8 cellular contexts compared by ENCODE assay signal in genomic region chr10:96719850-96720421, GRCh38. TPM values are rescaled to one million over a fixed set of nuclear protein-coding genes. Genes with fewer than 3 reads are reported as not detected.
DNase-seq lines count a peak whose midpoint lies in the region; ATAC-seq, FAIRE-seq and TF ChIP-seq lines count a peak whose summit lies in the region.

No MANE protein-coding gene starts in this region.

- no peak overlapping the region for H3K56ac ChIP-seq in H1 (replicated peaks; ENCODE audit: insufficient read length, low read depth, low read length)

- no TSS peak for BruUV-seq in Calu3 (replicated peaks; lab: Mats Ljungman, UMichigan)

- H3K36me3 ChIP-seq in KOPT-K1 (ENCODE audit: insufficient read depth, low read length) (no peaks in the 10 kb centered on the region), H1 (ENCODE audit: control insufficient read depth in 2 of 4, insufficient read depth in 4 of 4, low read length in 3 of 4) (no peaks in the 10 kb centered on the region)

- H3K14ac ChIP-seq in H1 (ENCODE audit: insufficient read length), result no peak overlapping the region

- H3K79me1 ChIP-seq in H1 (ENCODE audit: low read depth, low read length), result no peaks in the 10 kb centered on the region

- H3K4me2 ChIP-seq in H1 (ENCODE audit: insufficient read depth in 1 of 2, low read depth in 2 of 2, low read length in 2 of 2), result peak overlapping the region; percentile 75 to 94

- no peak overlapping the region for H2AK5ac ChIP-seq in H1 (ENCODE audit: low read depth, low read length)

- peak overlapping the region; percentile 94 for H2AFZ ChIP-seq in H1 (ENCODE audit: low read length)

- no peak for TF ChIP-seq EP300 in H1 (IDR thresholded peaks at IDR 0.05; ENCODE audit: borderline replicate concordance in 1 of 2, low read depth in 2 of 2, low read length in 2 of 2)

- DNase-seq in Calu3, result peak; percentile 86
- DNase-seq in activated CD4-positive, alpha-beta T cell treated with anti-CD3 and anti-CD28 coated beads, Interleukin-2, amount 50 U/mL, for 1 hour, result peak; percentile 29
- peak; percentile 27 to 83 for DNase-seq in H1 (ENCODE audit: low read depth in 1 of 2, low spot score in 2 of 2)
- DNase-seq in myocyte (ENCODE audit: low read depth), result peak; percentile 6
- peak; percentile 28 to 53 for DNase-seq in stimulated activated CD8-positive, alpha-beta memory T cell treated with anti-CD3 and anti-CD28 coated beads, Interleukin-7, amount 100 ng/mL, for 48 hours (ENCODE audit: extremely low read depth in 1 of 2, low read depth in 1 of 2)
- no peak for DNase-seq in AG08395 (ENCODE audit: low spot score)

- peak overlapping the region; percentile 83 for H3K4me3 Mint-ChIP-seq in Calu3 (ENCODE audit: low read depth, unreplicated experiment)

- ATAC-seq in GM21529 (IDR thresholded peaks at IDR 0.05; ENCODE audit: unreplicated experiment), result peak; percentile 53

- peak overlapping the region; percentile 61 for H3K4ac ChIP-seq in H1 (replicated peaks; ENCODE audit: insufficient read length, low read depth, low read length)

- peak overlapping the region; percentile 95 for H2BK15ac ChIP-seq in H1 (ENCODE audit: low read length)

- peaks cover 0 to 8% (median 2%) of the 10 kb centered on the region in 4 experiments; a peak in 3 of 7 replicates for H3K27me3 ChIP-seq in H1 (replicated peaks in 1 of 4; ENCODE audit: control insufficient read depth in 3 of 4, extremely low read depth in 1 of 4, insufficient read depth in 3 of 4, low read length in 3 of 4)

- TF ChIP-seq RAD21 in H1 (IDR thresholded peaks at IDR 0.05 in 1 of 2, conservative IDR thresholded peaks at IDR 0.05 in 1 of 2; ENCODE audit: low read depth in 2 of 2, low read length in 2 of 2), result peak; percentile 50 to 55

- H3K18ac ChIP-seq in H1 (ENCODE audit: extremely low read depth, low read length), result peak overlapping the region; percentile 60

- CTCF ChIA-PET in Calu3 (lab: Charles Lee), result no interaction called here
- CTCF ChIA-PET in H1 (lab: Charles Lee; ENCODE audit: partially characterized antibody), result interaction anchor here (1.1 to 2.4 kb wide), 3 partner anchors 80 to 463 kb away, joined by 3 to 7 read pairs (median 3); no protein-coding TSS in a partner anchor

- FAIRE-seq in H1 (lab: Jason Lieb, UNC), result no peak

- POLR2A ChIA-PET in H1 (lab: Charles Lee; ENCODE audit: partially characterized antibody), result no interaction called here

- H3K4me1 Mint-ChIP-seq in Calu3 (ENCODE audit: low read depth, unreplicated experiment), result peaks cover 32% of the 10 kb centered on the region

- H3K4me3 ChIP-seq in H1 (ENCODE audit: extremely low read depth in 1 of 4, insufficient read depth in 2 of 4, low read depth in 3 of 4, low read length in 4 of 4), result peak overlapping the region; percentile 58 to 80 (median 69)

- peaks cover 0 to 6% (median 3%) of the 10 kb centered on the region in 4 experiments; a peak in 5 of 7 replicates for H3K4me1 ChIP-seq in H1 (replicated peaks in 1 of 4; ENCODE audit: control insufficient read depth in 3 of 4, insufficient read depth in 4 of 4, low read length in 3 of 4)

- 2% methylated on average over 37 of the region's 38 CpGs; no CpG with 5 or more reads in 1 of the 2 experiments for WGBS in H1 (ENCODE audit: extremely low coverage in 1 of 2, insufficient coverage in 1 of 2, insufficient read length in 1 of 2, insufficient replicate concordance in 2 of 2, low coverage in 1 of 2, low lambda C conversion rate in 2 of 2, missing lambda C conversion rate in 1 of 2), 2 experiments

- H3K27ac ChIP-seq in KOPT-K1 (ENCODE audit: low read depth, low read length, poor library complexity, severe bottlenecking) (peak overlapping the region; percentile 39), H1 (ENCODE audit: low read depth, low read length) (no peak overlapping the region)

- no peak overlapping the region for H3K23ac ChIP-seq in H1 (ENCODE audit: insufficient read length)

- H4K5ac ChIP-seq in H1 (ENCODE audit: insufficient read length, low read depth, low read length), result no peak overlapping the region

- H3K27ac Mint-ChIP-seq in Calu3 (ENCODE audit: unreplicated experiment), result peak overlapping the region; percentile 53

- intact Hi-C loops in Calu3 (cut with micrococcal nuclease; ENCODE audit: unreplicated experiment), result loop anchor here (2.0 kb wide), 2 partner anchors 45 to 77 kb away; no protein-coding TSS in a partner anchor

- no peaks in the 10 kb centered on the region for H4K20me1 ChIP-seq in H1 (replicated peaks in 1 of 2; ENCODE audit: control insufficient read depth in 1 of 2, insufficient read depth in 2 of 2, low read length in 2 of 2)

- H3K27me3 Mint-ChIP-seq in Calu3 (ENCODE audit: unreplicated experiment), result no peaks in the 10 kb centered on the region

- TF ChIP-seq CTCF in Calu3 (IDR thresholded peaks at IDR 0.05; ENCODE audit: unreplicated experiment) (peak; percentile 42), H1 (IDR thresholded peaks at IDR 0.05; ENCODE audit: control extremely low read depth in 1 of 3, insufficient read depth in 1 of 3, low read depth in 1 of 3, low read length in 3 of 3) (peak; percentile 67 to 82 (median 75))

- H2BK5ac ChIP-seq in H1 (ENCODE audit: low read depth, low read length), result no peak overlapping the region

- H3K23me2 ChIP-seq in H1 (ENCODE audit: low read depth, low read length), result peaks cover 7% of the 10 kb centered on the region; the same call in 1 of the 2 replicates

- H3K9ac ChIP-seq in H1 (replicated peaks in 1 of 4; ENCODE audit: extremely low read depth in 1 of 4, low read depth in 3 of 4, low read length in 3 of 4), result peak overlapping the region; percentile 38 to 71 (median 43); a peak in 5 of 7 replicates

- peaks cover 26% of the 10 kb centered on the region for H3K36me3 Mint-ChIP-seq in Calu3 (ENCODE audit: insufficient read depth, unreplicated experiment)

- 0 out of 3 replicates have a peak, but pooled peaks of 1 of the 2 experiments have one; percentile 39 for TF ChIP-seq POLR2A in H1 (IDR thresholded peaks at IDR 0.05; ENCODE audit: control extremely low read depth in 1 of 2, low read depth in 2 of 2, low read length in 2 of 2)

- peak overlapping the region; percentile 82 for H4K8ac ChIP-seq in H1 (ENCODE audit: extremely low read depth, insufficient read depth, low read length)

- no peak overlapping the region for H2BK120ac ChIP-seq in H1 (replicated peaks; ENCODE audit: low read depth, low read length)

- no peaks in the 10 kb centered on the region for H3K9me3 Mint-ChIP-seq in Calu3 (ENCODE audit: low read depth, unreplicated experiment)

- H2BK20ac ChIP-seq in H1 (ENCODE audit: low read length), result no peak overlapping the region

- H2BK12ac ChIP-seq in H1 (ENCODE audit: low read depth, low read length), result 0 out of 2 replicates have a peak overlapping the region, but pooled peaks have one; percentile 19

- peak overlapping the region; percentile 11 for H4K91ac ChIP-seq in H1 (replicated peaks; ENCODE audit: insufficient read length, low read length)

- no peaks in the 10 kb centered on the region for H3K9me3 ChIP-seq in KOPT-K1 (ENCODE audit: insufficient read depth, low read length, poor library complexity, severe bottlenecking)
- H3K9me3 ChIP-seq in H1 (ENCODE audit: insufficient read depth in 2 of 2, low read depth in 1 of 2, low read length in 1 of 2), result no peaks in the 10 kb centered on the region

- no peaks in the 10 kb centered on the region for H3K79me2 ChIP-seq in H1 (ENCODE audit: control insufficient read depth in 1 of 2, insufficient read depth in 2 of 2, low read length in 2 of 2)

TF ChIP-seq in H1, 55 proteins besides CTCF, POLR2A, EP300 and RAD21 (continues in another document):
- TF ChIP-seq ZNF274 (IDR thresholded peaks at IDR 0.05; ENCODE audit: borderline replicate concordance, extremely low read depth, low read length) (no peak), SIX5 (IDR thresholded peaks at IDR 0.05; ENCODE audit: low read depth, low read length) (no peak), KDM1A (IDR thresholded peaks at IDR 0.05; ENCODE audit: borderline replicate concordance, low read length) (no peak), SP1 (IDR thresholded peaks at IDR 0.05; ENCODE audit: low read depth, low read length) (no peak), JUND (IDR thresholded peaks at IDR 0.05; ENCODE audit: low read length) (no peak), GABPA (IDR thresholded peaks at IDR 0.05; ENCODE audit: borderline replicate concordance, insufficient read depth, low read length) (no peak), HDAC6 (IDR thresholded peaks at IDR 0.05; ENCODE audit: low read depth, low read length) (no peak), TAF1 (IDR thresholded peaks at IDR 0.05; ENCODE audit: low read depth, low read length) (0 out of 2 replicates have a peak, but pooled peaks have one; percentile 45), MAX (IDR thresholded peaks at IDR 0.05) (peak; percentile 38; the same call in 1 of the 2 replicates)
- TF ChIP-seq, protein P1, sequence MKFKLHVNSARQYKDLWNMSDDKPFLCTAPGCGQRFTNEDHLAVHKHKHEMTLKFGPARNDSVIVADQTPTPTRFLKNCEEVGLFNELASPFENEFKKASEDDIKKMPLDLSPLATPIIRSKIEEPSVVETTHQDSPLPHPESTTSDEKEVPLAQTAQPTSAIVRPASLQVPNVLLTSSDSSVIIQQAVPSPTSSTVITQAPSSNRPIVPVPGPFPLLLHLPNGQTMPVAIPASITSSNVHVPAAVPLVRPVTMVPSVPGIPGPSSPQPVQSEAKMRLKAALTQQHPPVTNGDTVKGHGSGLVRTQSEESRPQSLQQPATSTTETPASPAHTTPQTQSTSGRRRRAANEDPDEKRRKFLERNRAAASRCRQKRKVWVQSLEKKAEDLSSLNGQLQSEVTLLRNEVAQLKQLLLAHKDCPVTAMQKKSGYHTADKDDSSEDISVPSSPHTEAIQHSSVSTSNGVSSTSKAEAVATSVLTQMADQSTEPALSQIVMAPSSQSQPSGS (IDR thresholded peaks at IDR 0.05; ENCODE audit: low read length), result no peak

RNA-seq across cellular contexts. Expression of gene PIK3AP1, which starts 0.4 kb away (rescaled TPM):
- total RNA-seq in Calu3 (2022), result 114 and 117 TPM in 2 replicates
- 2.9 and 4.5 TPM in 2 replicates for total RNA-seq in H1 (2021; fragmentation: NEBNext Ultra II Directional; extraction: Animal tissue kit (Norgen Biotek cat#: 25700))
- polyA plus RNA-seq in H1 (2011; rRNA removed), result 0.99 and 1.9 TPM in 2 replicates
- polyA plus RNA-seq in H1 (2011; cell fraction: cytosol; rRNA removed), result 2.1 TPM
- 1.3 TPM for polyA plus RNA-seq in H1 (2011; cell fraction: nucleus; rRNA removed)
- polyA plus RNA-seq in H1 (2012, experiment 1 of 2), result 1.1 to 2.0 TPM (median 1.7 TPM) in 4 replicates
- polyA plus RNA-seq in H1 (2012, experiment 2 of 2), result 0.17 TPM
- polyA plus RNA-seq in H1 (2013, experiment 1 of 2), result 1.2 TPM
- polyA plus RNA-seq in H1 (2013, experiment 2 of 2), result 1.6 TPM
- polyA minus RNA-seq in H1 (2011; rRNA and poly(A)+ RNA removed), result 6.0 and 7.0 TPM in 2 replicates
- 2.3 TPM for polyA minus RNA-seq in H1 (2011; cell fraction: cytosol; rRNA and poly(A)+ RNA removed)
- polyA minus RNA-seq in H1 (2011; cell fraction: nucleus; rRNA and poly(A)+ RNA removed), result 2.0 TPM
- total RNA-seq in myocyte, result 0.29 and 2.0 TPM in 2 replicates
- polyA plus RNA-seq in myocyte (2012), result 0.68 TPM

Comparison
In these comparisons a context has a peak if more than half of its experiments do, and no peak if none do; other contexts are left out.
1. RNA of gene PIK3AP1, which starts 0.4 kb away (total RNA-seq): 114 to 117 TPM in Calu3; 2.9 to 4.5 TPM in H1 and 0.29 to 2.0 TPM in myocyte; every median in the first group is over 10 times any median in the second.